ENCODE assay signal across 1 cellular context in the genomic region with DNA sequence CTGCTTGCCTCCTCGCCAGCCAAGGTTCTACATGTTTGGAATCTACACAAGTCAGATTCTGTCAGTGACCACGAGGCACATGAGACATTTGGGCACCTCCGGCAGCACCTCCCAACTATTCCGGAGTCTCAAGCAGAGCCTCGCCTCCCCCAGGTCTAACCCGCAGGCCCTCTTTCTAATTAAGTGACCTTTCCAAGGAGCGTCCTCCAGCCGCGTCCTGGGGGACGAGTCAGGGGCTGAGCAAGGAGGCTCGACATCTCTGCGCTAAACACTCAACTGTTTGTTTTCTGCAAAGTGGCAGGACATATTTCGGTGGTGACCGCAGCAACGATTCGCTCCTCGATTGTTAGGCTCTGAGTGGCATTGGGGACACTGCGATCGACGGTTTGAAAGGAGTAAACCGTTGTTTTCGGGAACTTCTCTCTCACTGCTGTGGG.
TF ChIP-seq lines count a peak whose summit lies in the region.

No MANE protein-coding gene starts in this region.

TF ChIP-seq in GM23338, 12 proteins besides CTCF, POLR2A, EP300 and RAD21 (continued from another document):
- TF ChIP-seq, protein P1, sequence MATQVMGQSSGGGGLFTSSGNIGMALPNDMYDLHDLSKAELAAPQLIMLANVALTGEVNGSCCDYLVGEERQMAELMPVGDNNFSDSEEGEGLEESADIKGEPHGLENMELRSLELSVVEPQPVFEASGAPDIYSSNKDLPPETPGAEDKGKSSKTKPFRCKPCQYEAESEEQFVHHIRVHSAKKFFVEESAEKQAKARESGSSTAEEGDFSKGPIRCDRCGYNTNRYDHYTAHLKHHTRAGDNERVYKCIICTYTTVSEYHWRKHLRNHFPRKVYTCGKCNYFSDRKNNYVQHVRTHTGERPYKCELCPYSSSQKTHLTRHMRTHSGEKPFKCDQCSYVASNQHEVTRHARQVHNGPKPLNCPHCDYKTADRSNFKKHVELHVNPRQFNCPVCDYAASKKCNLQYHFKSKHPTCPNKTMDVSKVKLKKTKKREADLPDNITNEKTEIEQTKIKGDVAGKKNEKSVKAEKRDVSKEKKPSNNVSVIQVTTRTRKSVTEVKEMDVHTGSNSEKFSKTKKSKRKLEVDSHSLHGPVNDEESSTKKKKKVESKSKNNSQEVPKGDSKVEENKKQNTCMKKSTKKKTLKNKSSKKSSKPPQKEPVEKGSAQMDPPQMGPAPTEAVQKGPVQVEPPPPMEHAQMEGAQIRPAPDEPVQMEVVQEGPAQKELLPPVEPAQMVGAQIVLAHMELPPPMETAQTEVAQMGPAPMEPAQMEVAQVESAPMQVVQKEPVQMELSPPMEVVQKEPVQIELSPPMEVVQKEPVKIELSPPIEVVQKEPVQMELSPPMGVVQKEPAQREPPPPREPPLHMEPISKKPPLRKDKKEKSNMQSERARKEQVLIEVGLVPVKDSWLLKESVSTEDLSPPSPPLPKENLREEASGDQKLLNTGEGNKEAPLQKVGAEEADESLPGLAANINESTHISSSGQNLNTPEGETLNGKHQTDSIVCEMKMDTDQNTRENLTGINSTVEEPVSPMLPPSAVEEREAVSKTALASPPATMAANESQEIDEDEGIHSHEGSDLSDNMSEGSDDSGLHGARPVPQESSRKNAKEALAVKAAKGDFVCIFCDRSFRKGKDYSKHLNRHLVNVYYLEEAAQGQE (IDR thresholded peaks at IDR 0.05; ENCODE audit: unreplicated experiment), result no peak
- TF ChIP-seq EZH2phosphoT487 (IDR thresholded peaks at IDR 0.05; ENCODE audit: unreplicated experiment), result no peak
